ENCODE assay signal across 10 cellular contexts in the genomic region with DNA sequence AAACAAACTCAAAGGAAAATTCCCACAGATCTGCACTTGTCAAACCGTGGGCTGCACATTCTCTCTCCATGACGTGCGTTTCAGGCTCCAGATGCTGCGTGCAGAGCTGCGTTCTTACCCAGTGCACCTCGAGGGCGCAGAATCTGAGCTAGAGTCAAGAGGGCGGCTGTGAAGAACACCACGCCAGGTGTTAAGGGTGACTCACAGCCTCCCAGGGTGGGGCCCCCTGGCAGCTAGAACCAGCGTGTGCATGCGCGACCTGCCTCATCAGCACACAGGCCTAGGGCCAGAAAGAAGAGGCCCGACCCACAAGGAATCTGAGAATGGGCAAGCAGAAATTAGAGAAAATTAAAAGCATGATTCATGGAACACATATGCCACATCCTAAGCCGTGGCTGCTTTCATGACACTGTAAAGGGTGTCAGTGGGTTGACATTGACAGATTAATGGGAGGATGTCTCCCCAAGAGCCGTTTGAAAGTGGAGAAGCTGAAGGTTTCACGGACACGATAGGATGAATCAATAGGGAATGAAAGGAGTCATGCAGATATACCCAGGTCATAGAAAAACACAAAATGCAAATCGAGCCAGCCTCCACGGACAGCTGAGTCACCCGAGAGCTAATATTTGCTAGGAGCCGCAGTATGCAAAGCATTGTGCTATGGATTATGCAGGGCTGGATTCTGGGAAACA. TPM values are rescaled to one million over a fixed set of nuclear protein-coding genes. Genes with fewer than 3 reads are reported as not detected.
DNase-seq lines count a peak whose midpoint lies in the region; ATAC-seq and TF ChIP-seq lines count a peak whose summit lies in the region.
"Had no signal": no experiment of that assay in that cellular context is flagged by ENCODE, and none has a peak within 500 bp of the region (broad histone marks: within the 10 kb centered on the region; RNA-seq: fewer than 3 reads in every experiment).

No MANE protein-coding gene starts in this region.

- no peak for TF ChIP-seq CTCF in kidney epithelial cell (IDR thresholded peaks at IDR 0.05; ENCODE audit: insufficient read depth, low read length, poor library complexity, severe bottlenecking)

- ATAC-seq in HG02588 (IDR thresholded peaks at IDR 0.05; ENCODE audit: unreplicated experiment) (no peak), GM19328 (IDR thresholded peaks at IDR 0.05; ENCODE audit: unreplicated experiment) (no peak), GM18517 (IDR thresholded peaks at IDR 0.05; ENCODE audit: unreplicated experiment) (no peak)

- H3K36me3 ChIP-seq in SJCRH30, result no peaks in the 10 kb centered on the region
- H3K36me3 ChIP-seq in kidney epithelial cell (ENCODE audit: control insufficient read depth, insufficient read depth, low read length), result no peaks in the 10 kb centered on the region
- H3K36me3 ChIP-seq: adrenal gland had no signal

- in situ Hi-C loops in ACHN (cut with HindIII; ENCODE audit: low pct_ligation_motif_present, low pct_unique_long_range_greater_than_20kb, low sequenced_read_pairs), result no loop called here

- peak overlapping the region; percentile 18 for H3K4me3 ChIP-seq in SJCRH30
- no peak overlapping the region for H3K4me3 ChIP-seq in kidney epithelial cell (ENCODE audit: low read depth, low read length)
- H3K4me3 ChIP-seq: adrenal gland had no signal

- H3K27me3 ChIP-seq in SJCRH30 (no peaks in the 10 kb centered on the region), kidney epithelial cell (ENCODE audit: control insufficient read depth, insufficient read depth, low read length) (no peaks in the 10 kb centered on the region)
- H3K27me3 ChIP-seq: adrenal gland had no signal

- H3K27ac ChIP-seq in SJCRH30, result peak overlapping the region; percentile 21; the same call in 1 of the 2 replicates
- H3K27ac ChIP-seq: adrenal gland had no signal

- peaks cover 3% of the 10 kb centered on the region; the same call in 1 of the 2 replicates for H3K9me3 ChIP-seq in SJCRH30 (replicated peaks)
- H3K9me3 ChIP-seq: adrenal gland had no signal

- TF ChIP-seq RAD21 in Ishikawa (IDR thresholded peaks at IDR 0.05; ENCODE audit: low read depth), result no peak

- DNase-seq in ACHN (peak; percentile 88), SJCRH30 (peak; percentile 78 to 83), kidney epithelial cell (ENCODE audit: low read depth) (peak; percentile 97)
- DNase-seq in activated CD4-positive, alpha-beta T cell treated with anti-CD3 and anti-CD28 coated beads, Interleukin-2, amount 50 U/mL, for 48 hours, result no peak
- DNase-seq: stimulated activated CD4-positive, alpha-beta T cell treated with anti-CD3 and anti-CD28 coated beads, Interleukin-15, amount 100 ng/mL, for 24 hours had no signal

- peaks cover 6% of the 10 kb centered on the region; the same call in 1 of the 2 replicates for H3K4me1 ChIP-seq in SJCRH30
- H3K4me1 ChIP-seq: adrenal gland had no signal

- no peak for TF ChIP-seq EP300 in Ishikawa (IDR thresholded peaks at IDR 0.05; ENCODE audit: borderline replicate concordance)

TF ChIP-seq in Ishikawa, 13 proteins besides CTCF, POLR2A, EP300 and RAD21:
- TF ChIP-seq EGR1 (IDR thresholded peaks at IDR 0.05) (no peak), YY1 (IDR thresholded peaks at IDR 0.05; ENCODE audit: low read depth) (no peak), ZBTB7A (IDR thresholded peaks at IDR 0.05; ENCODE audit: low read depth) (no peak), TCF12 (IDR thresholded peaks at IDR 0.05; ENCODE audit: low read depth) (peak; percentile 28; the same call in 1 of the 2 replicates), CEBPB (IDR thresholded peaks at IDR 0.05) (no peak), TAF1 (IDR thresholded peaks at IDR 0.05; ENCODE audit: low read depth) (no peak), TEAD4 (IDR thresholded peaks at IDR 0.05) (no peak), NFIC (IDR thresholded peaks at IDR 0.05) (no peak)
- TF ChIP-seq, protein P1, sequence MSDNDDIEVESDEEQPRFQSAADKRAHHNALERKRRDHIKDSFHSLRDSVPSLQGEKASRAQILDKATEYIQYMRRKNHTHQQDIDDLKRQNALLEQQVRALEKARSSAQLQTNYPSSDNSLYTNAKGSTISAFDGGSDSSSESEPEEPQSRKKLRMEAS (IDR thresholded peaks at IDR 0.05), result peak; percentile 30; the same call in 1 of the 2 replicates
- TF ChIP-seq, protein P2, sequence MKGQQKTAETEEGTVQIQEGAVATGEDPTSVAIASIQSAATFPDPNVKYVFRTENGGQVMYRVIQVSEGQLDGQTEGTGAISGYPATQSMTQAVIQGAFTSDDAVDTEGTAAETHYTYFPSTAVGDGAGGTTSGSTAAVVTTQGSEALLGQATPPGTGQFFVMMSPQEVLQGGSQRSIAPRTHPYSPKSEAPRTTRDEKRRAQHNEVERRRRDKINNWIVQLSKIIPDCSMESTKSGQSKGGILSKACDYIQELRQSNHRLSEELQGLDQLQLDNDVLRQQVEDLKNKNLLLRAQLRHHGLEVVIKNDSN (IDR thresholded peaks at IDR 0.05), result no peak
- TF ChIP-seq, protein P3, sequence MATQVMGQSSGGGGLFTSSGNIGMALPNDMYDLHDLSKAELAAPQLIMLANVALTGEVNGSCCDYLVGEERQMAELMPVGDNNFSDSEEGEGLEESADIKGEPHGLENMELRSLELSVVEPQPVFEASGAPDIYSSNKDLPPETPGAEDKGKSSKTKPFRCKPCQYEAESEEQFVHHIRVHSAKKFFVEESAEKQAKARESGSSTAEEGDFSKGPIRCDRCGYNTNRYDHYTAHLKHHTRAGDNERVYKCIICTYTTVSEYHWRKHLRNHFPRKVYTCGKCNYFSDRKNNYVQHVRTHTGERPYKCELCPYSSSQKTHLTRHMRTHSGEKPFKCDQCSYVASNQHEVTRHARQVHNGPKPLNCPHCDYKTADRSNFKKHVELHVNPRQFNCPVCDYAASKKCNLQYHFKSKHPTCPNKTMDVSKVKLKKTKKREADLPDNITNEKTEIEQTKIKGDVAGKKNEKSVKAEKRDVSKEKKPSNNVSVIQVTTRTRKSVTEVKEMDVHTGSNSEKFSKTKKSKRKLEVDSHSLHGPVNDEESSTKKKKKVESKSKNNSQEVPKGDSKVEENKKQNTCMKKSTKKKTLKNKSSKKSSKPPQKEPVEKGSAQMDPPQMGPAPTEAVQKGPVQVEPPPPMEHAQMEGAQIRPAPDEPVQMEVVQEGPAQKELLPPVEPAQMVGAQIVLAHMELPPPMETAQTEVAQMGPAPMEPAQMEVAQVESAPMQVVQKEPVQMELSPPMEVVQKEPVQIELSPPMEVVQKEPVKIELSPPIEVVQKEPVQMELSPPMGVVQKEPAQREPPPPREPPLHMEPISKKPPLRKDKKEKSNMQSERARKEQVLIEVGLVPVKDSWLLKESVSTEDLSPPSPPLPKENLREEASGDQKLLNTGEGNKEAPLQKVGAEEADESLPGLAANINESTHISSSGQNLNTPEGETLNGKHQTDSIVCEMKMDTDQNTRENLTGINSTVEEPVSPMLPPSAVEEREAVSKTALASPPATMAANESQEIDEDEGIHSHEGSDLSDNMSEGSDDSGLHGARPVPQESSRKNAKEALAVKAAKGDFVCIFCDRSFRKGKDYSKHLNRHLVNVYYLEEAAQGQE (IDR thresholded peaks at IDR 0.05; ENCODE audit: low read depth), result no peak

RNA-seq across cellular contexts. Expression of a gene that starts 29.0 kb away (rescaled TPM):
- total RNA-seq in SJCRH30 (2014; rRNA removed; shearing (Covaris generic)), result not detected in 2 replicates
- 1.3 TPM in 2 replicates for total RNA-seq in kidney epithelial cell
- total RNA-seq: adrenal gland had no signal

Comparison
In these comparisons a context has a peak if more than half of its experiments do, and no peak if none do; other contexts are left out.
1. DNase-seq: peak in ACHN (single experiment), SJCRH30 (2 of 2) and kidney epithelial cell (single experiment); none in activated CD4-positive, alpha-beta T cell treated with anti-CD3 and anti-CD28 coated beads, Interleukin-2, amount 50 U/mL, for 48 hours (0 of 2).